Comparison of ENCODE assay signal across 1 cellular context in genomic region chr17:15233022-15233805, GRCh38.
TF ChIP-seq lines count a peak whose summit lies in the region.

No MANE protein-coding gene starts in this region.

TF ChIP-seq in HepG2, 621 proteins besides CTCF, POLR2A, EP300 and RAD21 (continued from another document):
- TF ChIP-seq ZBTB26 (CRISPR knock-in tag; IDR thresholded peaks at IDR 0.05; ENCODE audit: borderline replicate concordance) (no peak), HDAC1 (CRISPR knock-in tag; IDR thresholded peaks at IDR 0.05) (no peak), ZFP36L1 (CRISPR knock-in tag; IDR thresholded peaks at IDR 0.05) (no peak), FOSL2 (CRISPR knock-in tag; IDR thresholded peaks at IDR 0.05) (peak; percentile 55), STAG1 (CRISPR knock-in tag; IDR thresholded peaks at IDR 0.05) (peak; percentile 79), ZBTB3 (CRISPR knock-in tag; IDR thresholded peaks at IDR 0.05; ENCODE audit: borderline replicate concordance, low read depth) (no peak), HNF4G (IDR thresholded peaks at IDR 0.05; ENCODE audit: borderline replicate concordance, low read depth, low read length) (0 out of 2 replicates have a peak, but pooled peaks have one; percentile 28), HNF4G (CRISPR knock-in tag; IDR thresholded peaks at IDR 0.05; ENCODE audit: borderline replicate concordance, low read depth) (no peak), ZNF251 (CRISPR knock-in tag; IDR thresholded peaks at IDR 0.05) (no peak), ZNF317 (CRISPR knock-in tag; IDR thresholded peaks at IDR 0.05) (no peak), MAFF (IDR thresholded peaks at IDR 0.05; ENCODE audit: low read depth, low read length) (peak; percentile 7; the same call in 1 of the 2 replicates), EED (CRISPR knock-in tag; IDR thresholded peaks at IDR 0.05) (no peak), HNF4A (CRISPR knock-in tag; IDR thresholded peaks at IDR 0.05) (peak; percentile 63; the same call in 1 of the 2 replicates), ZFX (CRISPR knock-in tag; IDR thresholded peaks at IDR 0.05; ENCODE audit: low read depth) (0 out of 2 replicates have a peak, but pooled peaks have one; percentile 20), ZNF788 (CRISPR knock-in tag; IDR thresholded peaks at IDR 0.05; ENCODE audit: borderline replicate concordance) (no peak), RXRB (CRISPR knock-in tag; IDR thresholded peaks at IDR 0.05; ENCODE audit: borderline replicate concordance) (0 out of 2 replicates have a peak, but pooled peaks have one; percentile 12), GATAD2A (CRISPR knock-in tag; IDR thresholded peaks at IDR 0.05) (0 out of 2 replicates have a peak, but pooled peaks have one; percentile 20), ZHX1 (CRISPR knock-in tag; IDR thresholded peaks at IDR 0.05; ENCODE audit: low read depth) (no peak), SMYD3 (CRISPR knock-in tag; IDR thresholded peaks at IDR 0.05) (no peak), ESRRA (CRISPR knock-in tag; IDR thresholded peaks at IDR 0.05; ENCODE audit: low read depth) (no peak), MAFK (conservative IDR thresholded peaks at IDR 0.05 in 1 of 2, IDR thresholded peaks at IDR 0.05 in 1 of 2; ENCODE audit: low read length in 2 of 2) (peak in 1 of 2 experiments; percentile 15; a peak in 1 of 4 replicates), ZSCAN20 (CRISPR knock-in tag; IDR thresholded peaks at IDR 0.05; ENCODE audit: borderline replicate concordance) (no peak), TFDP2 (CRISPR knock-in tag; IDR thresholded peaks at IDR 0.05) (no peak), THRA (CRISPR knock-in tag; IDR thresholded peaks at IDR 0.05; ENCODE audit: borderline replicate concordance) (0 out of 2 replicates have a peak, but pooled peaks have one; percentile 27), ZNF407 (CRISPR knock-in tag; IDR thresholded peaks at IDR 0.05; ENCODE audit: not compliant biosample characterization) (no peak)
